In genomic region chr13:110212529-110212928, GRCh38 we compare ENCODE assay signal across 25 cellular contexts.
"Had no signal": no experiment of that assay in that cellular context is flagged by ENCODE, and none has a peak within 500 bp of the region (broad histone marks: within the 10 kb centered on the region; RNA-seq: fewer than 3 reads in every experiment).

No MANE protein-coding gene starts in this region.

- H3K4me1 Mint-ChIP-seq: naive B cell; stimulated activated effector memory CD8-positive, alpha-beta T cell treated with anti-CD3 and anti-CD28 coated beads, Interleukin-12 subunit alpha, Interleukin-12 subunit beta, amount 100 ng/mL, for 72 hours had no signal

- H3K9me3 ChIP-seq: esophagus squamous epithelium, mucosa of descending colon, neutrophil, prostate gland, right atrium auricular region, stomach, thyroid gland had no signal

- DNase-seq: effector memory CD8-positive, alpha-beta T cell; erythroblast; esophagus squamous epithelium; foreskin melanocyte; hypothalamus; mesenchymal stem cell; mucosa of descending colon; naive B cell; stimulated activated CD4-positive, alpha-beta T cell treated with anti-CD3 and anti-CD28 coated beads, Interleukin-2, amount 100 ng/mL, for 24 hours; stimulated activated CD4-positive, alpha-beta T cell treated with anti-CD3 and anti-CD28 coated beads, Interleukin-4, amount 100 ng/mL, for 24 hours; stimulated activated naive CD4-positive, alpha-beta T cell treated with Interleukin-2 at 50 U/mL for 16 hours; stomach; thyroid gland had no signal

- FAIRE-seq: endometrium, keratinocyte had no signal

- H3K9me3 Mint-ChIP-seq: effector memory CD8-positive, alpha-beta T cell; mesothelial cell of epicardium; naive B cell; natural killer cell treated with Interleukin-12 subunit alpha and Interleukin-12 subunit beta and Interleukin-15 and Interleukin-18, amount 100 ng/mL, for 72 hours; neural crest cell; stimulated activated effector memory CD8-positive, alpha-beta T cell treated with anti-CD3 and anti-CD28 coated beads, Interleukin-12 subunit alpha, Interleukin-12 subunit beta, amount 100 ng/mL, for 72 hours; type B pancreatic cell had no signal

- H3K36me3 ChIP-seq: neutrophil, prostate gland had no signal

- H3K27ac Mint-ChIP-seq: effector memory CD8-positive, alpha-beta T cell; mesothelial cell of epicardium; stimulated activated effector memory CD8-positive, alpha-beta T cell treated with anti-CD3 and anti-CD28 coated beads, Interleukin-12 subunit alpha, Interleukin-12 subunit beta, amount 100 ng/mL, for 72 hours; type B pancreatic cell had no signal

- H3K36me3 Mint-ChIP-seq: naive B cell; natural killer cell treated with Interleukin-12 subunit alpha and Interleukin-12 subunit beta and Interleukin-15 and Interleukin-18, amount 100 ng/mL, for 72 hours; stimulated activated effector memory CD8-positive, alpha-beta T cell treated with anti-CD3 and anti-CD28 coated beads, Interleukin-12 subunit alpha, Interleukin-12 subunit beta, amount 100 ng/mL, for 72 hours had no signal

- H3K9ac ChIP-seq: parathyroid adenoma had no signal

- H3K27me3 Mint-ChIP-seq: type B pancreatic cell had no signal

- H3K4me3 Mint-ChIP-seq: effector memory CD8-positive, alpha-beta T cell; mesothelial cell of epicardium; natural killer cell treated with Interleukin-12 subunit alpha and Interleukin-12 subunit beta and Interleukin-15 and Interleukin-18, amount 100 ng/mL, for 72 hours; neural crest cell; stimulated activated effector memory CD8-positive, alpha-beta T cell treated with anti-CD3 and anti-CD28 coated beads, Interleukin-12 subunit alpha, Interleukin-12 subunit beta, amount 100 ng/mL, for 72 hours; type B pancreatic cell had no signal

- H3K4me1 ChIP-seq: parathyroid adenoma, prostate gland had no signal

- H3K27me3 ChIP-seq: esophagus squamous epithelium, neutrophil, right atrium auricular region, stomach, thyroid gland had no signal

- H3K27ac ChIP-seq: esophagus squamous epithelium, neutrophil, parathyroid adenoma, prostate gland, right atrium auricular region, thyroid gland had no signal

- H3K4me3 ChIP-seq: coronary artery, esophagus squamous epithelium, mucosa of descending colon, prostate gland, right atrium auricular region, stomach, thyroid gland had no signal
